21 cellular contexts compared by ENCODE assay signal in genomic region chr7:75066521-75066920, GRCh38. TPM values are rescaled to one million over a fixed set of nuclear protein-coding genes. Genes with fewer than 3 reads are reported as not detected.
DNase-seq lines count a peak whose midpoint lies in the region; ATAC-seq, FAIRE-seq and TF ChIP-seq lines count a peak whose summit lies in the region.
"Had no signal": no experiment of that assay in that cellular context is flagged by ENCODE, and none has a peak within 500 bp of the region (broad histone marks: within the 10 kb centered on the region; RNA-seq: fewer than 3 reads in every experiment).

No MANE protein-coding gene starts in this region.

- no peak overlapping the region for H3K4me3 ChIP-seq in A673 (ENCODE audit: low read depth, low read length, poor library complexity, severe bottlenecking)
- H3K4me3 ChIP-seq in spleen = no peak overlapping the region
- H3K4me3 ChIP-seq: GM23338 had no signal

- H3K27me3 Mint-ChIP-seq in T-helper 17 cell = no peaks in the 10 kb centered on the region
- H3K27me3 Mint-ChIP-seq: CD4-positive, alpha-beta T cell; IgD-negative memory B cell had no signal

- H3K27me3 ChIP-seq in A673 (replicated peaks; ENCODE audit: insufficient read depth, low read depth, low read length, poor library complexity) = no peaks in the 10 kb centered on the region
- H3K27me3 ChIP-seq in spleen (replicated peaks in 1 of 7) = no peaks in the 10 kb centered on the region

- H3K4me1 Mint-ChIP-seq in T-helper 17 cell = peaks cover 3% of the 10 kb centered on the region
- H3K4me1 Mint-ChIP-seq: GM23338 had no signal

- H3K27ac Mint-ChIP-seq in T-helper 17 cell = no peak overlapping the region
- H3K27ac Mint-ChIP-seq: CD4-positive, alpha-beta T cell; GM23338; IgD-negative memory B cell had no signal

- no peak for TF ChIP-seq POLR2A in spleen (IDR thresholded peaks at IDR 0.05)

- TF ChIP-seq CTCF in A673 (conservative IDR thresholded peaks at IDR 0.05; ENCODE audit: low read depth, low read length) (no peak), spleen (IDR thresholded peaks at IDR 0.05 in 8 of 11, conservative IDR thresholded peaks at IDR 0.05 in 3 of 11) (no peak)

- no peak for ATAC-seq in T-helper 17 cell
- peak; percentile 18 for ATAC-seq in esophagus mucosa
- no peak for ATAC-seq in GM21786 (IDR thresholded peaks at IDR 0.05; ENCODE audit: unreplicated experiment)
- ATAC-seq: GM23338, HepG2 had no signal

- 95 to 99% (median 97%) methylated on average over 9 of the region's 9 CpGs for WGBS in spleen, 5 donors

- H3K36me3 ChIP-seq in A673 (ENCODE audit: insufficient read depth, low read length, poor library complexity, severe bottlenecking) = peaks cover 39% of the 10 kb centered on the region
- peaks cover 0 to 100% (median 92%) of the 10 kb centered on the region in 6 donors for H3K36me3 ChIP-seq in spleen

- H3K4me1 ChIP-seq in A673 (ENCODE audit: insufficient read depth, low read length, poor library complexity, severe bottlenecking) = no peaks in the 10 kb centered on the region
- peaks cover 0 to 4% (median 0%) of the 10 kb centered on the region in 6 donors for H3K4me1 ChIP-seq in spleen

- no peak overlapping the region for H3K27ac ChIP-seq in A673 (ENCODE audit: low read depth, low read length, poor library complexity, severe bottlenecking)
- H3K27ac ChIP-seq in spleen = no peak overlapping the region
- H3K27ac ChIP-seq: C4-2B had no signal

- no peaks in the 10 kb centered on the region for H3K9me3 ChIP-seq in A673 (ENCODE audit: low read depth, low read length, poor library complexity, severe bottlenecking)
- no peaks in the 10 kb centered on the region for H3K9me3 ChIP-seq in T-helper 17 cell (ENCODE audit: control insufficient read depth, low read length, poor library complexity, severe bottlenecking)
- H3K9me3 ChIP-seq in spleen = no peaks in the 10 kb centered on the region

- POLR2A ChIA-PET in A673 (lab: Charles Lee; ENCODE audit: low non-redundant PET) = no interaction called here

- FAIRE-seq in RCC 7860 (lab: Jason Lieb, UNC) = no peak
- FAIRE-seq: GM12892, GM18507, H54, HepG2, HTR-8/SVneo had no signal

- H3K4me3 Mint-ChIP-seq in T-helper 17 cell = peak overlapping the region; percentile 58
- H3K4me3 Mint-ChIP-seq: CD4-positive, alpha-beta T cell; GM23338; IgD-negative memory B cell had no signal

- DNase-seq in A673 (ENCODE audit: low spot score) (peak; percentile 0), T-helper 17 cell (no peak), spleen (peak; percentile 28), NOMO-1 treated with DMSO at 0.1 percent for 48 hours (lab: John Stamatoyannopoulos, UW; ENCODE audit: unreplicated experiment) (no peak), RCC 7860 (ENCODE audit: low spot score) (no peak)
- DNase-seq: ACHN; CD4-positive, alpha-beta T cell; DMS153; DMS79; GDM1; HCEC 1CT had no signal

- CTCF ChIA-PET in A673 (lab: Charles Lee) = no interaction called here

- no TSS peak for BruUV-seq in A673 (replicated peaks; lab: Mats Ljungman, UMichigan)

- intact Hi-C loops in A673 (cut with micrococcal nuclease; ENCODE audit: unreplicated experiment) (no loop called here), spleen (cut with DNase I; ENCODE audit: low total_unique reads) (no loop called here)

- H3K36me3 Mint-ChIP-seq in T-helper 17 cell (ENCODE audit: low read depth) = peaks cover 8% of the 10 kb centered on the region

RNA-seq across cellular contexts. Expression of gene RCC1L, which starts 7.1 kb away (rescaled TPM):
- total RNA-seq in A673 (2021) = 39.8 and 40.2 TPM in 2 replicates
- total RNA-seq in T-helper 17 cell = 10 to 100 TPM; 21.1 to 23.7 TPM
- 27.7 TPM for total RNA-seq in esophagus mucosa
- total RNA-seq in spleen = 10 to 100 TPM; 30.4 to 38.0 (median 32.7) TPM
- 10 to 100 TPM; 18.7 to 34.4 (median 28.4) TPM for polyA plus RNA-seq in spleen

RNA-seq across cellular contexts. Expression of gene GTF2IRD2B, which starts 25.9 kb away (rescaled TPM):
- 17.1 and 19.7 TPM in 2 replicates for total RNA-seq in A673 (2021)
- 10 to 100 TPM; 36.7 to 40.8 TPM for total RNA-seq in T-helper 17 cell
- 19.0 TPM for total RNA-seq in esophagus mucosa
- total RNA-seq in spleen = 10 to 100 TPM; 33.8 to 65.4 (median 49.2) TPM
- 10 to 100 TPM; 10.1 to 13.8 (median 13.1) TPM for polyA plus RNA-seq in spleen

Comparison
In these comparisons a context has a peak if more than half of its experiments do, and no peak if none do; other contexts are left out.
1. DNase-seq: peak in A673 (single experiment) and spleen (single experiment); none in T-helper 17 cell (0 of 3), NOMO-1 treated with DMSO at 0.1 percent for 48 hours (single experiment) and RCC 7860 (single experiment).